Comparison of ENCODE assay signal across 11 cellular contexts in genomic region chr11:57321388-57321995, GRCh38. TPM values are rescaled to one million over a fixed set of nuclear protein-coding genes. Genes with fewer than 3 reads are reported as not detected.
A peak's percentile ranks its signal among the peaks of the same experiment; 100 is the strongest.
DNase-seq lines count a peak whose midpoint lies in the region; ATAC-seq and TF ChIP-seq lines count a peak whose summit lies in the region.
"Had no signal": no experiment of that assay in that cellular context is flagged by ENCODE, and none has a peak within 500 bp of the region (broad histone marks: within the 10 kb centered on the region; RNA-seq: fewer than 3 reads in every experiment).

No MANE protein-coding gene starts in this region.

- TF ChIP-seq CTCF in HCT116 (IDR thresholded peaks at IDR 0.05 in 2 of 3, conservative IDR thresholded peaks at IDR 0.05 in 1 of 3; ENCODE audit: borderline replicate concordance in 1 of 3, insufficient read depth in 1 of 3, low read depth in 2 of 3, low read length in 2 of 3) (no peak), WTC11 (IDR thresholded peaks at IDR 0.05) (no peak), glutamatergic neuron (IDR thresholded peaks at IDR 0.05; ENCODE audit: partially characterized antibody, unreplicated experiment) (no peak)

- H3K27me3 Mint-ChIP-seq in WTC11 (ENCODE audit: low read depth) (no peaks in the 10 kb centered on the region), glutamatergic neuron (ENCODE audit: unreplicated experiment) (peaks cover 29% of the 10 kb centered on the region)
- H3K27me3 Mint-ChIP-seq in stimulated activated naive B cell treated with anti-CD40 and anti-IgM and Interleukin-4, amounts not matched to agents 10 μg/mL and 1 μg/mL and 100 μg/mL, for 72 hours: no peaks in the 10 kb centered on the region

- H3K4me1 Mint-ChIP-seq in WTC11 (peaks cover 48% of the 10 kb centered on the region), glutamatergic neuron (ENCODE audit: low read depth, unreplicated experiment) (peaks cover 40% of the 10 kb centered on the region)
- H3K4me1 Mint-ChIP-seq in stimulated activated naive B cell treated with anti-CD40 and anti-IgM and Interleukin-4, amounts not matched to agents 10 μg/mL and 1 μg/mL and 100 μg/mL, for 72 hours: peaks cover 30 to 38% of the 10 kb centered on the region in 2 donors

- no peak overlapping the region for H2AFZ ChIP-seq in HCT116 (ENCODE audit: low read depth, low read length, poor library complexity, severe bottlenecking)

- RAD21 ChIA-PET in HCT116 (lab: Charles Lee; ENCODE audit: low non-redundant PET in 1 of 2, low total read pairs in 2 of 2, uncharacterized antibody in 2 of 2, unreplicated experiment in 2 of 2): interaction anchor here (0.7 to 1.8 kb wide), 3 partner anchors 9 to 72 kb away, joined by 3 to 6 read pairs (median 3); no protein-coding TSS in a partner anchor

- H3K27ac Mint-ChIP-seq in WTC11 (peak overlapping the region; percentile 76), glutamatergic neuron (ENCODE audit: unreplicated experiment) (peak overlapping the region; percentile 98)
- H3K27ac Mint-ChIP-seq in stimulated activated naive B cell treated with anti-CD40 and anti-IgM and Interleukin-4, amounts not matched to agents 10 μg/mL and 1 μg/mL and 100 μg/mL, for 72 hours: no peak overlapping the region

- H3K36me3 ChIP-seq in HCT116 (ENCODE audit: control insufficient read depth in 1 of 2, insufficient read depth in 2 of 2, low read length in 2 of 2): peaks cover 22 to 28% of the 10 kb centered on the region in 2 experiments; a peak in 3 of 4 replicates

- peaks cover 23% of the 10 kb centered on the region for H3K36me3 Mint-ChIP-seq in WTC11
- peaks cover 3% of the 10 kb centered on the region for H3K36me3 Mint-ChIP-seq in glutamatergic neuron (ENCODE audit: unreplicated experiment)
- peaks cover 13 to 16% of the 10 kb centered on the region in 2 donors for H3K36me3 Mint-ChIP-seq in stimulated activated naive B cell treated with anti-CD40 and anti-IgM and Interleukin-4, amounts not matched to agents 10 μg/mL and 1 μg/mL and 100 μg/mL, for 72 hours

- DNase-seq in HCT116 (ENCODE audit: low read depth, low spot score) (no peak), WTC11 (ENCODE audit: low spot score) (no peak), glutamatergic neuron (no peak), NCI-H1930 (lab: John Stamatoyannopoulos, UW) (no peak)
- DNase-seq in stimulated activated naive B cell treated with anti-CD40 and anti-IgM and Interleukin-4, amounts not matched to agents 10 μg/mL and 1 μg/mL and 100 μg/mL, for 72 hours: no peak
- DNase-seq: activated CD4-positive, CD25-positive, alpha-beta regulatory T cell had no signal

- H3K4me3 Mint-ChIP-seq in WTC11 (peak overlapping the region; percentile 41; the same call in 1 of the 2 replicates), glutamatergic neuron (ENCODE audit: unreplicated experiment) (peak overlapping the region; percentile 97)
- H3K4me3 Mint-ChIP-seq in stimulated activated naive B cell treated with anti-CD40 and anti-IgM and Interleukin-4, amounts not matched to agents 10 μg/mL and 1 μg/mL and 100 μg/mL, for 72 hours: no peak overlapping the region

- peak overlapping the region; percentile 96 for H3K4me2 ChIP-seq in HCT116 (ENCODE audit: low read length)
- H3K4me2 ChIP-seq: KMS-11 had no signal

- no peaks in the 10 kb centered on the region for H3K9me2 ChIP-seq in HCT116 (ENCODE audit: insufficient read depth)

- H3K4me1 ChIP-seq in HCT116 (ENCODE audit: control insufficient read depth in 1 of 2, insufficient read depth in 2 of 2, low read length in 2 of 2): peaks cover 33 to 49% of the 10 kb centered on the region in 2 experiments

- no peaks in the 10 kb centered on the region for H4K20me1 ChIP-seq in HCT116 (ENCODE audit: insufficient read depth)

- peak overlapping the region; percentile 63 for H3K9ac ChIP-seq in HCT116 (ENCODE audit: low read length)
- H3K9ac ChIP-seq: KMS-11 had no signal

- CTCF ChIA-PET in HCT116 (lab: Charles Lee): interaction anchor here (0.5 to 2.3 kb wide), 2 partner anchors 10 to 24 kb away, joined by 3 to 13 read pairs; no protein-coding TSS in a partner anchor
- CTCF ChIA-PET in WTC11 (lab: Charles Lee): interaction anchor here (0.5 to 2.6 kb wide), 7 partner anchors 18 to 182 kb away, joined by 3 to 12 read pairs (median 3); partner anchors contain the start of gene RTN4RL2

- no peaks in the 10 kb centered on the region for H3K9me3 ChIP-seq in HCT116 (ENCODE audit: control insufficient read depth in 1 of 2, insufficient read depth in 1 of 2, low read depth in 1 of 2, low read length in 2 of 2)

- intact Hi-C loops in HCT116 (cut with micrococcal nuclease): no loop called here

- H3K27ac ChIP-seq in HCT116 (ENCODE audit: low read depth, low read length) (peak overlapping the region; percentile 78), skin epidermis (peak overlapping the region in 20 of 21 experiments; percentile 72 to 97 (median 91))
- H3K27ac ChIP-seq: KMS-11 had no signal

- BruUV-seq in HCT116 (replicated peaks; lab: Mats Ljungman, UMichigan): no TSS peak

- peak overlapping the region; percentile 67 to 75 for H3K4me3 ChIP-seq in HCT116 (replicated peaks in 1 of 2; ENCODE audit: low read depth in 1 of 2, low read length in 2 of 2)
- peak overlapping the region; percentile 22 to 92 (median 36) for H3K4me3 ChIP-seq in skin epidermis

- no peak for TF ChIP-seq RAD21 in HCT116 (IDR thresholded peaks at IDR 0.05; ENCODE audit: low read depth)

- no peak for TF ChIP-seq POLR2A in HCT116 (IDR thresholded peaks at IDR 0.05; ENCODE audit: borderline replicate concordance, extremely low read depth, insufficient read depth, insufficient read length)

- POLR2A ChIA-PET in HCT116 (lab: Charles Lee): interaction anchor here (0.8 to 6.5 kb wide), 3 partner anchors 9 to 441 kb away, joined by 3 to 42 read pairs (median 3); partner anchors contain the start of gene SSRP1
- POLR2A ChIA-PET in WTC11 (lab: Charles Lee): interaction anchor here (1.0 kb wide), 1 partner anchor 18 kb away, joined by 3 read pairs; no protein-coding TSS in a partner anchor

- H3K9me3 Mint-ChIP-seq in WTC11 (no peaks in the 10 kb centered on the region), glutamatergic neuron (ENCODE audit: unreplicated experiment) (peaks cover 25% of the 10 kb centered on the region)
- H3K9me3 Mint-ChIP-seq in stimulated activated naive B cell treated with anti-CD40 and anti-IgM and Interleukin-4, amounts not matched to agents 10 μg/mL and 1 μg/mL and 100 μg/mL, for 72 hours: no peaks in the 10 kb centered on the region

- peaks cover 32% of the 10 kb centered on the region for H3K79me2 ChIP-seq in HCT116 (ENCODE audit: insufficient read depth, low read length)

- H3K27me3 ChIP-seq in HCT116 (ENCODE audit: insufficient read depth, low read length): no peaks in the 10 kb centered on the region

- no peak for ATAC-seq in HCT116
- no peak for ATAC-seq in WTC11
- no peak for ATAC-seq in GM18909 (IDR thresholded peaks at IDR 0.05; ENCODE audit: poor library complexity, unreplicated experiment)
- ATAC-seq in stimulated activated naive B cell treated with anti-CD40 and anti-IgM and Interleukin-4, amounts not matched to agents 10 μg/mL and 1 μg/mL and 100 μg/mL, for 72 hours (replicated peaks): no peak
- ATAC-seq in GM18519 (IDR thresholded peaks at IDR 0.05; ENCODE audit: low FRiP score, unreplicated experiment): no peak

TF ChIP-seq in HCT116, 20 proteins besides CTCF, POLR2A, EP300 and RAD21:
- TF ChIP-seq ZNF274 (IDR thresholded peaks at IDR 0.05; ENCODE audit: low read depth, low read length): no peak

TF ChIP-seq in WTC11, 78 proteins besides CTCF, POLR2A, EP300 and RAD21 (continues in another document):
- TF ChIP-seq ZBTB21 (CRISPR knock-in tag; IDR thresholded peaks at IDR 0.05; ENCODE audit: borderline replicate concordance): no peak
- no peak for TF ChIP-seq EMX1 (CRISPR knock-in tag; IDR thresholded peaks at IDR 0.05)
- no peak for TF ChIP-seq TCF7 (CRISPR knock-in tag; IDR thresholded peaks at IDR 0.05; ENCODE audit: low read depth)
- no peak for TF ChIP-seq CREM (CRISPR knock-in tag; IDR thresholded peaks at IDR 0.05)
- no peak for TF ChIP-seq RELA (CRISPR knock-in tag; IDR thresholded peaks at IDR 0.05; ENCODE audit: borderline replicate concordance)
- no peak for TF ChIP-seq ERG (CRISPR knock-in tag; IDR thresholded peaks at IDR 0.05)
- no peak for TF ChIP-seq CREB1 (CRISPR knock-in tag; IDR thresholded peaks at IDR 0.05)
- TF ChIP-seq ZNF138 (CRISPR knock-in tag; conservative IDR thresholded peaks at IDR 0.05): no peak
- TF ChIP-seq ATF3 (CRISPR knock-in tag; conservative IDR thresholded peaks at IDR 0.05): no peak

RNA-seq across cellular contexts. Expression of gene TNKS1BP1, which starts 3.3 kb away (rescaled TPM):
- 77.6 TPM for total RNA-seq in HCT116 (2021; ENCODE audit: unreplicated experiment)
- polyA plus RNA-seq in HCT116 (2012): 61.2 and 63.1 TPM in 2 replicates
- 109 to 127 TPM (median 125 TPM) in 3 replicates for total RNA-seq in WTC11 (2021)
- 198 TPM for total RNA-seq in glutamatergic neuron (ENCODE audit: unreplicated experiment)

RNA-seq across cellular contexts. Expression of gene SSRP1, which starts 14.2 kb away (rescaled TPM):
- total RNA-seq in HCT116 (2021; ENCODE audit: unreplicated experiment): 260 TPM
- 259 and 291 TPM in 2 replicates for polyA plus RNA-seq in HCT116 (2012)
- 218 to 228 TPM (median 223 TPM) in 3 replicates for total RNA-seq in WTC11 (2021)
- total RNA-seq in glutamatergic neuron (ENCODE audit: unreplicated experiment): 91.4 TPM

RNA-seq across cellular contexts. Expression of gene P2RX3, which starts 16.7 kb away (rescaled TPM):
- total RNA-seq in HCT116 (2021; ENCODE audit: unreplicated experiment): not detected
- polyA plus RNA-seq in HCT116 (2012): 0.03 and 0.05 TPM in 2 replicates
- total RNA-seq in WTC11 (2021): 0.26 to 1.1 TPM (median 0.66 TPM) in 3 replicates
- total RNA-seq in glutamatergic neuron (ENCODE audit: unreplicated experiment): 496 TPM
- total RNA-seq: glomerular endothelial cell had no signal

RNA-seq across cellular contexts. Expression of gene PRG3, which starts 59.5 kb away (rescaled TPM):
- total RNA-seq in HCT116 (2021; ENCODE audit: unreplicated experiment) (not detected), WTC11 (2021) (not detected in 3 replicates), glutamatergic neuron (ENCODE audit: unreplicated experiment) (not detected)
- polyA plus RNA-seq in HCT116 (2012): not detected in 2 replicates
- total RNA-seq: glomerular endothelial cell had no signal

Comparison
In these comparisons a context has a peak if more than half of its experiments do, and no peak if none do; other contexts are left out.
1. H3K4me3 Mint-ChIP-seq: peak in WTC11 (single experiment) and glutamatergic neuron (single experiment); none in stimulated activated naive B cell treated with anti-CD40 and anti-IgM and Interleukin-4, amounts not matched to agents 10 μg/mL and 1 μg/mL and 100 μg/mL, for 72 hours (0 of 2).
2. RNA of gene P2RX3, which starts 16.7 kb away (total RNA-seq): 496 TPM in glutamatergic neuron (single experiment); 0.26 to 1.1 TPM in WTC11 and not detected in HCT116 (single experiment); every median in the first group is over 100 times any median in the second.